Comparison of ENCODE assay signal across 8 cellular contexts in the genomic region with DNA sequence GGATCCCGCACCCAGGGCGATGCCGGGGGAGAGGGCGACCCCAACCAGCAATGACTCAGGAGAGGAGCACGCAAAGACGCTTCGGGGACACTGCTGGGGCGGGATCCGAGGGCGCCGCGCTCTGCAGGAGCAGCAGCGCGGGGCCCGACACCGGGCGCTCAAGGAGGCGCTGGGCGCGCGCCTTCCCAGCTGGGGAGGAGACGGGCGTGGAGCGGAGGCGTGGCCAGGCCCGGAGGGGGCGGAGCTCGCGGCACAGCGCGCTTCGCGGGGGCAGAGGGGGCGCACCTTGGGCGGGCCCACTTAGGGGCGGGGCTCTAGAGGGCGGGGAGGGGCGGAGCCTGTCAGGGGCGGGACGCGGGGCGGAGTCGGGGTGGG. TPM values are rescaled to one million over a fixed set of nuclear protein-coding genes. Genes with fewer than 3 reads are reported as not detected.
DNase-seq lines count a peak whose midpoint lies in the region; ATAC-seq and TF ChIP-seq lines count a peak whose summit lies in the region.

No MANE protein-coding gene starts in this region.

- intact Hi-C loops in heart right ventricle (cut with DNase I): loop anchor here in 5 of 10 donors (2.0 to 10.0 kb wide), 5 partner anchors 15 to 317 kb away; partner anchors contain the start of gene PTTG1IP (in 3 of the 5)
- intact Hi-C loops in tibial artery (cut with DNase I; ENCODE audit: low total_unique reads): loop anchor here (5.0 to 10.0 kb wide), 2 partner anchors 55 to 107 kb away; partner anchors contain the start of genes ITGB2 and PTTG1IP

- H3K36me3 ChIP-seq in GM06990 (ENCODE audit: control insufficient read depth, insufficient read depth, low read length): peaks cover 2% of the 10 kb centered on the region
- peaks cover 0 to 19% (median 14%) of the 10 kb centered on the region in 9 donors for H3K36me3 ChIP-seq in heart right ventricle
- H3K36me3 ChIP-seq in tibial artery: peaks cover 0 to 13% (median 8%) of the 10 kb centered on the region in 3 donors

- H3K4me1 ChIP-seq in heart right ventricle: peaks cover 9 to 44% (median 25%) of the 10 kb centered on the region in 9 donors
- peaks cover 0 to 25% (median 20%) of the 10 kb centered on the region in 4 donors for H3K4me1 ChIP-seq in tibial artery

- TF ChIP-seq CTCF in GM06990 (IDR thresholded peaks at IDR 0.05; ENCODE audit: insufficient read depth, low read length, poor library complexity, severe bottlenecking): no peak
- TF ChIP-seq CTCF in HFFc6 (IDR thresholded peaks at IDR 0.05): no peak
- peak in 1 of 9 donors; percentile 13 for TF ChIP-seq CTCF in heart right ventricle (IDR thresholded peaks at IDR 0.05)
- no peak for TF ChIP-seq CTCF in tibial artery (IDR thresholded peaks at IDR 0.05)

- H3K27me3 ChIP-seq in GM06990 (replicated peaks; ENCODE audit: control insufficient read depth, insufficient read depth, low read length) (no peaks in the 10 kb centered on the region), heart right ventricle (no peaks in the 10 kb centered on the region), tibial artery (no peaks in the 10 kb centered on the region)

- H3K27ac ChIP-seq in heart right ventricle: peak overlapping the region; percentile 37 to 99 (median 96)
- peak overlapping the region; percentile 77 to 86 for H3K27ac ChIP-seq in tibial artery

- no peaks in the 10 kb centered on the region; the same call in 1 of the 2 replicates for H3K27me3 Mint-ChIP-seq in HFFc6 (ENCODE audit: insufficient read depth)

- H3K27ac Mint-ChIP-seq in HFFc6: no peak overlapping the region

- ATAC-seq in heart right ventricle: peak; percentile 91 to 97 (median 95)

- peaks cover 9% of the 10 kb centered on the region for H3K9me3 Mint-ChIP-seq in HFFc6

- peak overlapping the region; percentile 78 for H3K4me3 Mint-ChIP-seq in HFFc6

- 1 to 2% methylated on average over 18 to 43 of the region's 43 CpGs for WGBS in heart right ventricle, 2 donors

- H3K4me3 ChIP-seq in GM06990 (replicated peaks; ENCODE audit: low read depth, low read length) (peak overlapping the region; percentile 71), heart right ventricle (peak overlapping the region; percentile 52 to 97 (median 82)), tibial artery (peak overlapping the region; percentile 67 to 85)

- H3K9me3 ChIP-seq in heart right ventricle (peaks cover 0 to 38% (median 12%) of the 10 kb centered on the region in 11 donors), tibial artery (peaks cover 0 to 19% (median 17%) of the 10 kb centered on the region in 3 donors)

- H3K4me1 Mint-ChIP-seq in HFFc6 (ENCODE audit: low read depth): peaks cover 34% of the 10 kb centered on the region

- peaks cover 15% of the 10 kb centered on the region for H3K36me3 Mint-ChIP-seq in HFFc6 (ENCODE audit: low read depth)

- DNase-seq in GM06990 (ENCODE audit: extremely low read depth, insufficient read length) (peak; percentile 90), HFFc6 (peak; percentile 79), NAMALWA (ENCODE audit: low spot score) (peak; percentile 85), T-helper 1 cell (peak; percentile 88 to 93 (median 89)), amniotic epithelial cell (ENCODE audit: low read depth) (peak; percentile 78), heart right ventricle (peak; percentile 92 to 96), pons (ENCODE audit: low spot score) (peak; percentile 83), tibial artery (peak; percentile 82 to 95)

RNA-seq across cellular contexts. Expression of gene SUMO3, which starts 0.4 kb away (rescaled TPM):
- total RNA-seq in HFFc6 (2021; fragmentation: NEBNext Ultra II Directional; extraction: Animal tissue kit (Norgen Biotek cat#: 25700)): 100 to 1,000 TPM; 116 to 160 (median 147) TPM
- 10 to 100 TPM; 56.9 to 80.9 (median 72.6) TPM for total RNA-seq in heart right ventricle
- polyA plus RNA-seq in heart right ventricle: 10 to 100 TPM; 14.9 to 70.0 TPM

RNA-seq across cellular contexts. Expression of gene UBE2G2, which starts 15.9 kb away (rescaled TPM):
- 10 to 100 TPM; 53.5 to 73.3 (median 61.0) TPM for total RNA-seq in HFFc6 (2021; fragmentation: NEBNext Ultra II Directional; extraction: Animal tissue kit (Norgen Biotek cat#: 25700))
- 10 to 100 TPM; 58.1 to 89.5 (median 67.0) TPM for total RNA-seq in heart right ventricle
- polyA plus RNA-seq in heart right ventricle: 10 to 100 TPM; 39.6 to 59.3 TPM

RNA-seq across cellular contexts. Expression of gene PTTG1IP, which starts 56.0 kb away (rescaled TPM):
- total RNA-seq in HFFc6 (2021; fragmentation: NEBNext Ultra II Directional; extraction: Animal tissue kit (Norgen Biotek cat#: 25700)): 100 to 1,000 TPM; 241 to 290 (median 277) TPM
- 100 to 1,000 TPM; 109 to 188 (median 148) TPM for total RNA-seq in heart right ventricle
- polyA plus RNA-seq in heart right ventricle: 100 to 1,000 TPM; 122 to 172 TPM

Comparison
In these comparisons a context has a peak if more than half of its experiments do, and no peak if none do; other contexts are left out.
1. Peak in every context shown above with its lines: DNase-seq, ATAC-seq, H3K4me3 ChIP-seq and H3K27ac ChIP-seq.